1 cellular context compared by ENCODE assay signal in genomic region chr1:84677415-84678099, GRCh38.
TF ChIP-seq lines count a peak whose summit lies in the region.

No MANE protein-coding gene starts in this region.

TF ChIP-seq in WTC11, 78 proteins besides CTCF, POLR2A, EP300 and RAD21 (continued from another document):
- TF ChIP-seq STAT6 (CRISPR knock-in tag; conservative IDR thresholded peaks at IDR 0.05; ENCODE audit: low read depth) (no peak), ZBTB21 (CRISPR knock-in tag; IDR thresholded peaks at IDR 0.05; ENCODE audit: borderline replicate concordance) (no peak), ATF3 (CRISPR knock-in tag; conservative IDR thresholded peaks at IDR 0.05) (no peak), SMAD4 (CRISPR knock-in tag; IDR thresholded peaks at IDR 0.05) (no peak), JUN (CRISPR knock-in tag; IDR thresholded peaks at IDR 0.05) (no peak), JAZF1 (CRISPR knock-in tag; IDR thresholded peaks at IDR 0.05) (no peak), FOXP4 (CRISPR knock-in tag; IDR thresholded peaks at IDR 0.05) (no peak)
- TF ChIP-seq, protein P1, sequence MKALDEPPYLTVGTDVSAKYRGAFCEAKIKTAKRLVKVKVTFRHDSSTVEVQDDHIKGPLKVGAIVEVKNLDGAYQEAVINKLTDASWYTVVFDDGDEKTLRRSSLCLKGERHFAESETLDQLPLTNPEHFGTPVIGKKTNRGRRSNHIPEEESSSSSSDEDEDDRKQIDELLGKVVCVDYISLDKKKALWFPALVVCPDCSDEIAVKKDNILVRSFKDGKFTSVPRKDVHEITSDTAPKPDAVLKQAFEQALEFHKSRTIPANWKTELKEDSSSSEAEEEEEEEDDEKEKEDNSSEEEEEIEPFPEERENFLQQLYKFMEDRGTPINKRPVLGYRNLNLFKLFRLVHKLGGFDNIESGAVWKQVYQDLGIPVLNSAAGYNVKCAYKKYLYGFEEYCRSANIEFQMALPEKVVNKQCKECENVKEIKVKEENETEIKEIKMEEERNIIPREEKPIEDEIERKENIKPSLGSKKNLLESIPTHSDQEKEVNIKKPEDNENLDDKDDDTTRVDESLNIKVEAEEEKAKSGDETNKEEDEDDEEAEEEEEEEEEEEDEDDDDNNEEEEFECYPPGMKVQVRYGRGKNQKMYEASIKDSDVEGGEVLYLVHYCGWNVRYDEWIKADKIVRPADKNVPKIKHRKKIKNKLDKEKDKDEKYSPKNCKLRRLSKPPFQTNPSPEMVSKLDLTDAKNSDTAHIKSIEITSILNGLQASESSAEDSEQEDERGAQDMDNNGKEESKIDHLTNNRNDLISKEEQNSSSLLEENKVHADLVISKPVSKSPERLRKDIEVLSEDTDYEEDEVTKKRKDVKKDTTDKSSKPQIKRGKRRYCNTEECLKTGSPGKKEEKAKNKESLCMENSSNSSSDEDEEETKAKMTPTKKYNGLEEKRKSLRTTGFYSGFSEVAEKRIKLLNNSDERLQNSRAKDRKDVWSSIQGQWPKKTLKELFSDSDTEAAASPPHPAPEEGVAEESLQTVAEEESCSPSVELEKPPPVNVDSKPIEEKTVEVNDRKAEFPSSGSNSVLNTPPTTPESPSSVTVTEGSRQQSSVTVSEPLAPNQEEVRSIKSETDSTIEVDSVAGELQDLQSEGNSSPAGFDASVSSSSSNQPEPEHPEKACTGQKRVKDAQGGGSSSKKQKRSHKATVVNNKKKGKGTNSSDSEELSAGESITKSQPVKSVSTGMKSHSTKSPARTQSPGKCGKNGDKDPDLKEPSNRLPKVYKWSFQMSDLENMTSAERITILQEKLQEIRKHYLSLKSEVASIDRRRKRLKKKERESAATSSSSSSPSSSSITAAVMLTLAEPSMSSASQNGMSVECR (CRISPR knock-in tag; IDR thresholded peaks at IDR 0.05; ENCODE audit: borderline replicate concordance) = no peak
- TF ChIP-seq, protein P2, sequence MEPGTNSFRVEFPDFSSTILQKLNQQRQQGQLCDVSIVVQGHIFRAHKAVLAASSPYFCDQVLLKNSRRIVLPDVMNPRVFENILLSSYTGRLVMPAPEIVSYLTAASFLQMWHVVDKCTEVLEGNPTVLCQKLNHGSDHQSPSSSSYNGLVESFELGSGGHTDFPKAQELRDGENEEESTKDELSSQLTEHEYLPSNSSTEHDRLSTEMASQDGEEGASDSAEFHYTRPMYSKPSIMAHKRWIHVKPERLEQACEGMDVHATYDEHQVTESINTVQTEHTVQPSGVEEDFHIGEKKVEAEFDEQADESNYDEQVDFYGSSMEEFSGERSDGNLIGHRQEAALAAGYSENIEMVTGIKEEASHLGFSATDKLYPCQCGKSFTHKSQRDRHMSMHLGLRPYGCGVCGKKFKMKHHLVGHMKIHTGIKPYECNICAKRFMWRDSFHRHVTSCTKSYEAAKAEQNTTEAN (CRISPR knock-in tag; IDR thresholded peaks at IDR 0.05) = no peak
